In genomic region chr13:76116931-76117330, GRCh38 we compare ENCODE assay signal across 26 cellular contexts.
"Had no signal": no experiment of that assay in that cellular context is flagged by ENCODE, and none has a peak within 500 bp of the region (broad histone marks: within the 10 kb centered on the region; RNA-seq: fewer than 3 reads in every experiment).

No MANE protein-coding gene starts in this region.

- DNase-seq: activated CD4-positive, alpha-beta T cell treated with anti-CD3 and anti-CD28 coated beads for 36 hours; activated CD4-positive, alpha-beta T cell treated with anti-CD3 and anti-CD28 coated beads, Interleukin-2, amount 10 ng/mL, durations not matched to agents 7 days and 5 days; activated CD4-positive, alpha-beta T cell treated with anti-CD3 and anti-CD28 coated beads, Interleukin-2, amount 50 U/mL, for 48 hours; activated CD8-positive, alpha-beta T cell treated with anti-CD3 and anti-CD28 coated beads, Interleukin-2, amount 10 ng/mL, durations not matched to agents 7 days and 5 days; activated gamma-delta T cell; activated naive CD4-positive, alpha-beta T cell treated with Interleukin-2 at 50 U/mL for 16 hours; activated naive CD8-positive, alpha-beta T cell treated with anti-CD3 and anti-CD28 coated beads, Interleukin-2, amount 10 ng/mL, durations not matched to agents 7 days and 5 days; activated T-cell treated with anti-CD3 and anti-CD28 coated beads, Interleukin-2, amount 50 U/mL, for 24 hours; adrenal gland; body of pancreas; IMR-90; NCI-H1092 treated with DMSO at 0.1 percent for 48 hours; NCI-H1417; NCI-H187 treated with DMSO at 0.1 percent for 48 hours; NCI-H2081; NCI-H226; NCI-H446 treated with DMSO at 0.1 percent for 48 hours; NCI-H524; NCI-H69; SHP77; SK-N-SH had no signal

- H3K36me3 Mint-ChIP-seq: activated naive CD8-positive, alpha-beta T cell treated with anti-CD3 and anti-CD28 coated beads, Interleukin-2, amount 10 ng/mL, durations not matched to agents 7 days and 5 days had no signal

- H3K27me3 Mint-ChIP-seq: activated CD4-positive, alpha-beta T cell treated with anti-CD3 and anti-CD28 coated beads for 36 hours; activated CD4-positive, alpha-beta T cell treated with anti-CD3 and anti-CD28 coated beads, Interleukin-2, amount 10 ng/mL, durations not matched to agents 7 days and 5 days; activated naive CD4-positive, alpha-beta T cell treated with anti-CD3 and anti-CD28 coated beads, Interleukin-2, amount 50 U/mL, for 24 hours; activated naive CD8-positive, alpha-beta T cell treated with anti-CD3 and anti-CD28 coated beads, Interleukin-2, amount 10 ng/mL, durations not matched to agents 7 days and 5 days; activated T-cell treated with anti-CD3 and anti-CD28 coated beads, Interleukin-2, amount 50 U/mL, for 24 hours had no signal

- H3K9me3 Mint-ChIP-seq: activated CD4-positive, alpha-beta T cell treated with anti-CD3 and anti-CD28 coated beads, Interleukin-2, amount 10 ng/mL, durations not matched to agents 7 days and 5 days had no signal

- H3K4me1 Mint-ChIP-seq: activated CD4-positive, alpha-beta T cell treated with anti-CD3 and anti-CD28 coated beads for 36 hours; activated CD4-positive, alpha-beta T cell treated with anti-CD3 and anti-CD28 coated beads, Interleukin-2, amount 10 ng/mL, durations not matched to agents 7 days and 5 days; activated naive CD4-positive, alpha-beta T cell treated with anti-CD3 and anti-CD28 coated beads, Interleukin-2, amount 50 U/mL, for 24 hours; activated naive CD8-positive, alpha-beta T cell treated with anti-CD3 and anti-CD28 coated beads, Interleukin-2, amount 10 ng/mL, durations not matched to agents 7 days and 5 days had no signal

- H3K27ac Mint-ChIP-seq: activated CD4-positive, alpha-beta T cell treated with anti-CD3 and anti-CD28 coated beads for 36 hours; activated CD4-positive, alpha-beta T cell treated with anti-CD3 and anti-CD28 coated beads, Interleukin-2, amount 10 ng/mL, durations not matched to agents 7 days and 5 days; activated CD8-positive, alpha-beta T cell treated with anti-CD3 and anti-CD28 coated beads, Interleukin-2, amount 10 ng/mL, durations not matched to agents 7 days and 5 days; activated naive CD4-positive, alpha-beta T cell treated with anti-CD3 and anti-CD28 coated beads, Interleukin-2, amount 50 U/mL, for 24 hours; activated naive CD8-positive, alpha-beta T cell treated with anti-CD3 and anti-CD28 coated beads, Interleukin-2, amount 10 ng/mL, durations not matched to agents 7 days and 5 days; activated T-cell treated with anti-CD3 and anti-CD28 coated beads, Interleukin-2, amount 50 U/mL, for 24 hours; activated T-helper 2 cell treated with anti-CD3 and anti-CD28 coated beads, Interferon-gamma antibody, Interleukin-2, Interleukin-4, amounts not matched to agents 10 μg/mL and 5 μg/mL and 100 μg/mL, durations not matched to agents 14 hours and 24 hours and 36 hours; T-helper 1 cell treated with Interleukin-12 subunit alpha and Interleukin-12 subunit beta and Interleukin-4 antibody, amounts not matched to agents 30 μg/mL and 1 μg/mL, for 36 hours; T-helper 2 cell treated with Interferon-gamma antibody and Interleukin-4, amounts not matched to agents 5 μg/mL and 100 μg/mL, for 36 hours had no signal

- H3K4me3 Mint-ChIP-seq: activated CD4-positive, alpha-beta T cell treated with anti-CD3 and anti-CD28 coated beads for 36 hours; activated CD4-positive, alpha-beta T cell treated with anti-CD3 and anti-CD28 coated beads, Interleukin-2, amount 10 ng/mL, durations not matched to agents 7 days and 5 days; activated CD8-positive, alpha-beta T cell treated with anti-CD3 and anti-CD28 coated beads, Interleukin-2, amount 10 ng/mL, durations not matched to agents 7 days and 5 days; activated naive CD4-positive, alpha-beta T cell treated with anti-CD3 and anti-CD28 coated beads, Interleukin-2, amount 50 U/mL, for 24 hours; activated naive CD8-positive, alpha-beta T cell treated with anti-CD3 and anti-CD28 coated beads, Interleukin-2, amount 10 ng/mL, durations not matched to agents 7 days and 5 days; activated T-cell treated with anti-CD3 and anti-CD28 coated beads, Interleukin-2, amount 50 U/mL, for 24 hours; T-helper 1 cell treated with Interleukin-12 subunit alpha and Interleukin-12 subunit beta and Interleukin-4 antibody, amounts not matched to agents 30 μg/mL and 1 μg/mL, for 36 hours; T-helper 2 cell treated with Interferon-gamma antibody and Interleukin-4, amounts not matched to agents 5 μg/mL and 100 μg/mL, for 36 hours had no signal

- H3K27ac ChIP-seq: adrenal gland, body of pancreas, SJSA1 had no signal
